ENCODE assay signal across 8 cellular contexts in the genomic region with DNA sequence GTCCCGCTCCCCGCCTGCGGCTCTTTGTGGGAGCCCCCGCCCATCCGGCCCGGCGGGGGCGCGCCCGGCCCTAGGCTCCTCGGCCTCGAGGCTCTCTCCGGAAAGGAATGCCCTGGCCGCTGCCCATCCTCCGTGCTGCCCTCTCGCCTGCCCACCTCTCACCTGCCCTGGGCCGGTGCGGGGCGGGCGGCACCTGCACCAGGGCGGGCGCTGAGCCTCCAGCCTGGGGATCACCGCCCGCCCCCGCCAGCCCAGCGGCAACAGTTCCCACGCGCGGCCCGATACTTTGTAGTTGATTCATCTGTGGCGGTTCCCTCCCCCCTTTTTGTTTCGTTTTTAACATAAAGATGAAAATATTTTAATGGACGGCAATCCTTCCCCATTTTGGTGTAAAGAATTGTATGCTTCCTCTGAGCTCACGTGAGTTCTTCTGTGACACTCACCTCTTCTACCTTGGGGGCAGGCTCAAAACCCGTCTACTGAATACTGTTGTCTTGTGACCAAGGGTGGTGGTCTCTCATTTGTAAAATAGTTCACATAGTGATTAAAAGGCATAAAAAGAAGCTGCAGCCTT. TPM values are rescaled to one million over a fixed set of nuclear protein-coding genes. Genes with fewer than 3 reads are reported as not detected.
DNase-seq lines count a peak whose midpoint lies in the region; ATAC-seq and TF ChIP-seq lines count a peak whose summit lies in the region.

No MANE protein-coding gene starts in this region.

- H3K36me3 Mint-ChIP-seq in activated T-helper 17 cell treated with anti-CD3 and anti-CD28 coated beads, Interleukin-2, amount 50 U/mL, for 72 hours (ENCODE audit: low read depth) = peaks cover 41% of the 10 kb centered on the region

- TF ChIP-seq CTCF in GM13976 (IDR thresholded peaks at IDR 0.05; ENCODE audit: borderline replicate concordance, control extremely low read depth, extremely low read depth, insufficient read depth, missing control alignments) (no peak), fibroblast of the aortic adventitia (IDR thresholded peaks at IDR 0.05; ENCODE audit: insufficient read depth, low read length) (no peak)

- H3K4me3 ChIP-seq in fibroblast of the aortic adventitia (ENCODE audit: low read depth, low read length) = peak overlapping the region; percentile 81

- ATAC-seq in activated T-helper 17 cell treated with anti-CD3 and anti-CD28 coated beads, Interleukin-2, amount 50 U/mL, for 72 hours (replicated peaks) = peak; percentile 30
- ATAC-seq in HG02798 (IDR thresholded peaks at IDR 0.05; ENCODE audit: poor library complexity, unreplicated experiment) = no peak

- peaks cover 30% of the 10 kb centered on the region for H3K4me1 Mint-ChIP-seq in activated T-helper 17 cell treated with anti-CD3 and anti-CD28 coated beads, Interleukin-2, amount 50 U/mL, for 72 hours

- H3K9me3 Mint-ChIP-seq in activated T-helper 17 cell treated with anti-CD3 and anti-CD28 coated beads, Interleukin-2, amount 50 U/mL, for 72 hours = no peaks in the 10 kb centered on the region

- peak; percentile 73 for DNase-seq in GM13976 (ENCODE audit: low spot score)
- peak; percentile 58 for DNase-seq in NOMO-1 treated with DMSO at 0.1 percent for 48 hours (lab: John Stamatoyannopoulos, UW; ENCODE audit: unreplicated experiment)
- DNase-seq in fibroblast of the aortic adventitia (ENCODE audit: low read depth) = no peak
- DNase-seq in retina = peak; percentile 80
- DNase-seq in DMS153 (lab: John Stamatoyannopoulos, UW) = no peak
- no peak for DNase-seq in NCI-H1436 treated with DMSO at 0.1 percent for 48 hours (lab: John Stamatoyannopoulos, UW)

- no peaks in the 10 kb centered on the region for H3K27me3 Mint-ChIP-seq in activated T-helper 17 cell treated with anti-CD3 and anti-CD28 coated beads, Interleukin-2, amount 50 U/mL, for 72 hours

- H3K27ac Mint-ChIP-seq in activated T-helper 17 cell treated with anti-CD3 and anti-CD28 coated beads, Interleukin-2, amount 50 U/mL, for 72 hours = peak overlapping the region; percentile 93

- in situ Hi-C loops in GM13976 (cut with MboI; ENCODE audit: low sequenced_read_pairs, unreplicated experiment) = loop anchor here (10.0 kb wide), 2 partner anchors 64 to 94 kb away; no protein-coding TSS in a partner anchor

- H3K4me3 Mint-ChIP-seq in activated T-helper 17 cell treated with anti-CD3 and anti-CD28 coated beads, Interleukin-2, amount 50 U/mL, for 72 hours = peak overlapping the region; percentile 96

RNA-seq across cellular contexts. Expression of gene KLF13, which starts 1.9 kb away (rescaled TPM):
- 100 to 1,000 TPM; 101 to 119 TPM for total RNA-seq in activated T-helper 17 cell treated with anti-CD3 and anti-CD28 coated beads, Interleukin-2, amount 50 U/mL, for 72 hours
- total RNA-seq in fibroblast of the aortic adventitia (ENCODE audit: low replicate concordance) = 17.4 and 40.4 TPM in 2 replicates

Comparison
In these comparisons a context has a peak if more than half of its experiments do, and no peak if none do; other contexts are left out.
1. DNase-seq: peak in GM13976 (single experiment), NOMO-1 treated with DMSO at 0.1 percent for 48 hours (single experiment) and retina (single experiment); none in fibroblast of the aortic adventitia (single experiment), DMS153 (single experiment) and NCI-H1436 treated with DMSO at 0.1 percent for 48 hours (single experiment).